ENCODE assay signal across 10 cellular contexts in the genomic region with DNA sequence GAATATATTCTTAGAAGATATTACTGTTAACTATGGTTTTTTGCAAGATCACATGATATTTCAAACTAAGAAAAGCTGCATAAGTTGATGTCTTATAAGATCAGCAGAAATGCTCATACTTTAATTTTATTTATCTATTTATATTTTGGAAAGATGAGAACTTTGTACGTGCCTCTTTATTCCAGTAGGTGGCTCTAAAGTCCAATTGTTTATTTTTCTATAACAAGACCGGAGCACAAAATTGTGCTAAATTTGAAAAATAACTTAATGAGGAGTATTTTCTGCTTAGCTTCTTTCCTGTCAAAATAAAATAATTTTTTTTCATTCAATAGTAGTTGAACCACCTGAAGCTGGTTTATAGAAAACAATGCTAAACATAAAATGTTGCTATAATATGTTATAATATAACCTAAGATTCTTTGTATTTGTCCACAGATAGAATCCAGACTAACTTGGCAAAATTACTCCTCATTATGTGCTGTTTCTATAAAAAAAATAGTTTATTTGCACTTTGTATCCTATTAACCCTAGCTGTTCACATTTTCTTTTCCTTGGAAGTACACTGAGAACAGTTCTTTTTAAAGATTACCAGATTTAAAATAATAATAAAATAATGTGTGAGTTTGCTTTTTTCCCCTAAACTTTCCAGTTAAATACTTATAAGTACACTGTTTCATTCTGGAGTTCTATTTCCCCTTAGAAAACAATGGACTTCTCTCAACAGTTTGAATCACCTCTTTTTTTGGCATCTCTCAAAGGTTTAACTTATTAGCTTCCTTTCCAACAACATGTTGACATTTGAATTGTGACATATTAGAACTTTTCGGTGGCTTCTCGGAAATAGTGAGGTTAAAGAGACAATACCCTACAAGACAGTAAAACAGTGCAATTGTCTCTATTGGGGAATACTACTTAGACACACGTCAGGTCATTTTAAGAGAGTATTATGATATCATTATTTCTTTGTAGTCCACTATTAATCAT.
A peak's percentile ranks its signal among the peaks of the same experiment; 100 is the strongest.
DNase-seq lines count a peak whose midpoint lies in the region; ATAC-seq and TF ChIP-seq lines count a peak whose summit lies in the region.
"Had no signal": no experiment of that assay in that cellular context is flagged by ENCODE, and none has a peak within 500 bp of the region (broad histone marks: within the 10 kb centered on the region; RNA-seq: fewer than 3 reads in every experiment).

No MANE protein-coding gene starts in this region.

- no peaks in the 10 kb centered on the region for H4K20me1 ChIP-seq in KMS-11 (ENCODE audit: insufficient read depth)

- no peaks in the 10 kb centered on the region for H3K27me3 ChIP-seq in Caco-2 (replicated peaks; ENCODE audit: control insufficient read depth, insufficient read depth, low read length)
- H3K27me3 ChIP-seq in KMS-11 (ENCODE audit: insufficient read depth, low read depth), result no peaks in the 10 kb centered on the region

- CTCF ChIA-PET in Caco-2 (lab: Charles Lee), result no interaction called here

- no peak overlapping the region for H2AFZ ChIP-seq in KMS-11 (ENCODE audit: low read depth)

- ATAC-seq in HG03159 (IDR thresholded peaks at IDR 0.05; ENCODE audit: unreplicated experiment), result no peak
- no peak for ATAC-seq in HG03342 (IDR thresholded peaks at IDR 0.05; ENCODE audit: unreplicated experiment)
- ATAC-seq: T-helper 17 cell had no signal

- no peak overlapping the region for H3K27ac ChIP-seq in KMS-11

- no peaks in the 10 kb centered on the region for H3K36me3 ChIP-seq in Caco-2 (ENCODE audit: control insufficient read depth, insufficient read depth, low read length)
- no peaks in the 10 kb centered on the region for H3K36me3 ChIP-seq in KMS-11 (ENCODE audit: insufficient read depth)

- no peak overlapping the region for H3K4me3 Mint-ChIP-seq in Caco-2 (ENCODE audit: unreplicated experiment)
- H3K4me3 Mint-ChIP-seq in brain, result no peak overlapping the region
- H3K4me3 Mint-ChIP-seq: T-helper 17 cell had no signal

- no peaks in the 10 kb centered on the region for H3K79me2 ChIP-seq in KMS-11 (ENCODE audit: insufficient read depth, low read depth)

- no TSS peak for BruUV-seq in Caco-2 (replicated peaks; lab: Mats Ljungman, UMichigan)

- H3K36me3 Mint-ChIP-seq in Caco-2 (ENCODE audit: insufficient read depth, unreplicated experiment), result peaks cover 10% of the 10 kb centered on the region
- H3K36me3 Mint-ChIP-seq in brain, result no peaks in the 10 kb centered on the region

- no peak overlapping the region for H3K4me2 ChIP-seq in KMS-11

- POLR2A ChIA-PET in Caco-2 (lab: Charles Lee), result no interaction called here

- H3K27ac Mint-ChIP-seq in Caco-2 (ENCODE audit: unreplicated experiment) (no peak overlapping the region), brain (no peak overlapping the region)
- H3K27ac Mint-ChIP-seq: T-helper 17 cell had no signal

- H3K9ac ChIP-seq in KMS-11, result no peak overlapping the region

- TF ChIP-seq CTCF in Caco-2 (IDR thresholded peaks at IDR 0.05; ENCODE audit: insufficient read depth in 1 of 2, low read depth in 1 of 2, low read length in 1 of 2, severe bottlenecking in 1 of 2, unreplicated experiment in 1 of 2) (peak; percentile 8 to 24), KMS-11 (conservative IDR thresholded peaks at IDR 0.05; ENCODE audit: low read depth, low read length) (peak; percentile 56), brain (conservative IDR thresholded peaks at IDR 0.05) (peak; percentile 59 to 75)

- H3K4me3 ChIP-seq in Caco-2 (ENCODE audit: low read depth, low read length) (no peak overlapping the region), KMS-11 (IDR thresholded peaks at IDR 0.05; ENCODE audit: insufficient read depth, low read depth, low read length) (no peak overlapping the region)

- no peak for DNase-seq in Caco-2
- peak; percentile 20 for DNase-seq in midbrain (lab: John Stamatoyannopoulos, UW)
- no peak for DNase-seq in CD1c-positive myeloid dendritic cell (ENCODE audit: extremely low spot score)
- DNase-seq in NCI-H146 treated with DMSO at 0.1 percent for 48 hours (lab: John Stamatoyannopoulos, UW; ENCODE audit: unreplicated experiment), result no peak
- DNase-seq: stimulated activated CD8-positive, alpha-beta memory T cell treated with anti-CD3 and anti-CD28 coated beads, Interleukin-4, amount 100 ng/mL, for 48 hours; T-helper 17 cell had no signal

- H3K4me1 ChIP-seq in Caco-2, result peaks cover 4% of the 10 kb centered on the region; the same call in 1 of the 2 replicates
- H3K4me1 ChIP-seq in KMS-11 (ENCODE audit: low read depth, poor library complexity, severe bottlenecking), result no peaks in the 10 kb centered on the region

- H3K4me1 Mint-ChIP-seq in Caco-2 (ENCODE audit: low read depth, unreplicated experiment) (no peaks in the 10 kb centered on the region), brain (no peaks in the 10 kb centered on the region)
- H3K4me1 Mint-ChIP-seq: T-helper 17 cell had no signal

- H3K9me3 Mint-ChIP-seq in Caco-2 (ENCODE audit: unreplicated experiment), result no peaks in the 10 kb centered on the region
- H3K9me3 Mint-ChIP-seq in brain, result no peaks in the 10 kb centered on the region

- H3K9me3 ChIP-seq in Caco-2, result no peaks in the 10 kb centered on the region

- H3K27me3 Mint-ChIP-seq in Caco-2 (ENCODE audit: insufficient read depth, unreplicated experiment) (no peaks in the 10 kb centered on the region), brain (peaks cover 30% of the 10 kb centered on the region)

- intact Hi-C loops in Caco-2 (cut with micrococcal nuclease; ENCODE audit: unreplicated experiment), result loop anchor here (1.0 to 5.0 kb wide), 3 partner anchors 374 to 611 kb away; no protein-coding TSS in a partner anchor

Comparison
In these comparisons a context has a peak if more than half of its experiments do, and no peak if none do; other contexts are left out.
1. CTCF ChIP-seq: peak in every context shown above with its lines; median percentile 67 in brain; 56 in KMS-11; 16 in Caco-2.